ENCODE assay signal across 8 cellular contexts in genomic region chr18:9614401-9615279, GRCh38. TPM values are rescaled to one million over a fixed set of nuclear protein-coding genes. Genes with fewer than 3 reads are reported as not detected.
A peak's percentile ranks its signal among the peaks of the same experiment; 100 is the strongest.
DNase-seq lines count a peak whose midpoint lies in the region; ATAC-seq and TF ChIP-seq lines count a peak whose summit lies in the region.

Gene PPP4R1, minus strand, starts transcription at chr18:9614559. Its CDS starts 75 bp downstream, at chr18:9614484.

- no peak within 1 kb of the TSS for H3K4me3 ChIP-seq in KMS-11 (IDR thresholded peaks at IDR 0.05; ENCODE audit: insufficient read depth, low read depth, low read length)
- H3K4me3 ChIP-seq in testis = peak within 1 kb of the TSS; percentile 91 to 93

- TF ChIP-seq POLR2A in testis (IDR thresholded peaks at IDR 0.05) = no peak

- peaks cover 31% of the 10 kb centered on the region for H3K4me1 Mint-ChIP-seq in activated naive CD8-positive, alpha-beta T cell (ENCODE audit: low read depth)
- peaks cover 20% of the 10 kb centered on the region for H3K4me1 Mint-ChIP-seq in glutamatergic neuron (ENCODE audit: low read depth, unreplicated experiment)

- ATAC-seq in GM21576 (IDR thresholded peaks at IDR 0.05; ENCODE audit: unreplicated experiment) = peak; percentile 49
- ATAC-seq in SK-N-SH treated with all-trans-retinoic acid at 6 μM for 48 hours = peak; percentile 49
- peak; percentile 81 for ATAC-seq in omental fat pad (ENCODE audit: low FRiP score)

- peaks cover 5% of the 10 kb centered on the region for H3K36me3 Mint-ChIP-seq in activated naive CD8-positive, alpha-beta T cell
- peaks cover 3% of the 10 kb centered on the region for H3K36me3 Mint-ChIP-seq in glutamatergic neuron (ENCODE audit: unreplicated experiment)

- DNase-seq in DMS53 treated with DMSO at 0.1 percent for 48 hours (lab: John Stamatoyannopoulos, UW; ENCODE audit: unreplicated experiment) (peak; percentile 69), glutamatergic neuron (peak; percentile 93), omental fat pad (ENCODE audit: low spot score) (peak; percentile 42), testis (peak; percentile 81)

- H3K27me3 ChIP-seq in KMS-11 (ENCODE audit: insufficient read depth, low read depth) = no peaks in the 10 kb centered on the region
- H3K27me3 ChIP-seq in testis = no peaks in the 10 kb centered on the region

- peak within 1 kb of the TSS; percentile 93 for H3K4me2 ChIP-seq in KMS-11

- peak within 1 kb of the TSS; percentile 84 for H3K27ac Mint-ChIP-seq in activated naive CD8-positive, alpha-beta T cell
- H3K27ac Mint-ChIP-seq in glutamatergic neuron (ENCODE audit: unreplicated experiment) = peak within 1 kb of the TSS; percentile 95

- peak within 1 kb of the TSS; percentile 90 for H3K4me3 Mint-ChIP-seq in activated naive CD8-positive, alpha-beta T cell
- H3K4me3 Mint-ChIP-seq in glutamatergic neuron (ENCODE audit: unreplicated experiment) = peak within 1 kb of the TSS; percentile 98

- 0 to 1% methylated on average over 3 to 72 of the region's 127 CpGs for WGBS in testis, 2 donors

- peaks cover 40% of the 10 kb centered on the region for H3K79me2 ChIP-seq in KMS-11 (ENCODE audit: insufficient read depth, low read depth)

- H4K20me1 ChIP-seq in KMS-11 (ENCODE audit: insufficient read depth) = no peaks in the 10 kb centered on the region

- H3K27me3 Mint-ChIP-seq in activated naive CD8-positive, alpha-beta T cell = no peaks in the 10 kb centered on the region
- H3K27me3 Mint-ChIP-seq in glutamatergic neuron (ENCODE audit: unreplicated experiment) = peaks cover 10% of the 10 kb centered on the region

- no peak for TF ChIP-seq CTCF in KMS-11 (conservative IDR thresholded peaks at IDR 0.05; ENCODE audit: low read depth, low read length)
- TF ChIP-seq CTCF in glutamatergic neuron (IDR thresholded peaks at IDR 0.05; ENCODE audit: partially characterized antibody, unreplicated experiment) = no peak
- TF ChIP-seq CTCF in omental fat pad (IDR thresholded peaks at IDR 0.05) = no peak
- no peak for TF ChIP-seq CTCF in testis (IDR thresholded peaks at IDR 0.05)

- H3K4me1 ChIP-seq in KMS-11 (ENCODE audit: low read depth, poor library complexity, severe bottlenecking) = peaks cover 41% of the 10 kb centered on the region
- H3K4me1 ChIP-seq in testis = peaks cover 7% of the 10 kb centered on the region

- H3K9ac ChIP-seq in KMS-11 = peak within 1 kb of the TSS; percentile 83

- H3K27ac ChIP-seq in KMS-11 (peak within 1 kb of the TSS; percentile 76), testis (peak within 1 kb of the TSS; percentile 93 to 96)

- H3K9me3 Mint-ChIP-seq in activated naive CD8-positive, alpha-beta T cell (ENCODE audit: low read depth) = no peaks in the 10 kb centered on the region
- peaks cover 12% of the 10 kb centered on the region for H3K9me3 Mint-ChIP-seq in glutamatergic neuron (ENCODE audit: unreplicated experiment)

- peak within 1 kb of the TSS; percentile 66; the same call in 1 of the 2 replicates for H2AFZ ChIP-seq in KMS-11 (ENCODE audit: low read depth)

- H3K36me3 ChIP-seq in KMS-11 (ENCODE audit: insufficient read depth) (no peaks in the 10 kb centered on the region), testis (ENCODE audit: low read depth, missing control alignments) (peaks cover 4% of the 10 kb centered on the region)

- intact Hi-C loops in testis (cut with DNase I; ENCODE audit: low total_unique reads) = no loop called here

- no peaks in the 10 kb centered on the region for H3K9me3 ChIP-seq in testis

TF ChIP-seq in SK-N-SH treated with all-trans-retinoic acid at 6 μM for 48 hours, 23 proteins besides CTCF, POLR2A, EP300 and RAD21:
- TF ChIP-seq ARNTL (CRISPR knock-in tag; IDR thresholded peaks at IDR 0.05; ENCODE audit: borderline replicate concordance, low read depth) = no peak
- TF ChIP-seq TOX (CRISPR knock-in tag; IDR thresholded peaks at IDR 0.05; ENCODE audit: borderline replicate concordance) = no peak
- no peak for TF ChIP-seq ZNF8 (CRISPR knock-in tag; IDR thresholded peaks at IDR 0.05)
- 0 out of 2 replicates have a peak, but pooled peaks have one; percentile 31 for TF ChIP-seq CSRNP3 (CRISPR knock-in tag; IDR thresholded peaks at IDR 0.05)
- no peak for TF ChIP-seq ZFP30 (CRISPR knock-in tag; IDR thresholded peaks at IDR 0.05)
- no peak for TF ChIP-seq BACH2 (CRISPR knock-in tag; IDR thresholded peaks at IDR 0.05; ENCODE audit: borderline replicate concordance)
- TF ChIP-seq POU6F1 (CRISPR knock-in tag; IDR thresholded peaks at IDR 0.05; ENCODE audit: borderline replicate concordance, low read depth) = 0 out of 2 replicates have a peak, but pooled peaks have one; percentile 40
- peak; percentile 29; the same call in 1 of the 2 replicates for TF ChIP-seq TSHZ2 (CRISPR knock-in tag; IDR thresholded peaks at IDR 0.05)

RNA-seq across cellular contexts. Expression of gene PPP4R1, which starts in this region (rescaled TPM):
- total RNA-seq in glutamatergic neuron (ENCODE audit: unreplicated experiment) (136 TPM), omental fat pad (100 to 1,000 TPM in 2 of 4 donors, 10 to 100 TPM in 2; 65.7 to 159 (median 99.8) TPM), testis (100 to 1,000 TPM in 1 of 2 donors, 10 to 100 TPM in 1; 91.8 to 136 TPM)
- 128 TPM for polyA plus RNA-seq in testis (ENCODE audit: insufficient read depth, low read depth, low replicate concordance)

Comparison
In these comparisons a context has a peak if more than half of its experiments do, and no peak if none do; other contexts are left out.
1. DNase-seq: peak in every context shown above with its lines; median percentile 93 in glutamatergic neuron; 81 in testis; 69 in DMS53 treated with DMSO at 0.1 percent for 48 hours; 42 in omental fat pad.